ENCODE assay signal across 8 cellular contexts in genomic region chr20:10670521-10671220, GRCh38. TPM values are rescaled to one million over a fixed set of nuclear protein-coding genes. Genes with fewer than 3 reads are reported as not detected.
DNase-seq lines count a peak whose midpoint lies in the region; ATAC-seq and TF ChIP-seq lines count a peak whose summit lies in the region.

No MANE protein-coding gene starts in this region.

- H3K4me1 ChIP-seq in DOHH2 (ENCODE audit: control insufficient read depth, low read length): peaks cover 42% of the 10 kb centered on the region
- peaks cover 12% of the 10 kb centered on the region for H3K4me1 ChIP-seq in MM.1S (ENCODE audit: low read length)
- H3K4me1 ChIP-seq in esophagus (ENCODE audit: control insufficient read depth in 2 of 2, insufficient read depth in 2 of 2, low read length in 1 of 2): peaks cover 0 to 12% of the 10 kb centered on the region in 2 donors

- peak; percentile 34 for ATAC-seq in GM21529 (IDR thresholded peaks at IDR 0.05; ENCODE audit: unreplicated experiment)

- no peak overlapping the region for H3K4me3 Mint-ChIP-seq in T-helper 2 cell treated with Interferon-gamma antibody and Interleukin-4, amounts not matched to agents 5 μg/mL and 100 μg/mL, for 36 hours

- H3K9me3 ChIP-seq in DOHH2 (ENCODE audit: control insufficient read depth, insufficient read depth, low read length) (no peaks in the 10 kb centered on the region), MM.1S (replicated peaks; ENCODE audit: insufficient read depth, low read length) (no peaks in the 10 kb centered on the region), esophagus (ENCODE audit: control insufficient read depth in 2 of 2, insufficient read depth in 1 of 2, low read depth in 1 of 2, low read length in 1 of 2) (no peaks in the 10 kb centered on the region)

- peaks cover 22% of the 10 kb centered on the region for H3K4me1 Mint-ChIP-seq in T-helper 2 cell treated with Interferon-gamma antibody and Interleukin-4, amounts not matched to agents 5 μg/mL and 100 μg/mL, for 36 hours (ENCODE audit: low read depth)

- H3K27ac ChIP-seq in DOHH2 (ENCODE audit: low read depth, low read length) (no peak overlapping the region), MM.1S (ENCODE audit: low read length) (peak overlapping the region; percentile 99), esophagus (ENCODE audit: low read depth in 2 of 2, low read length in 1 of 2) (peak overlapping the region; percentile 87 to 100)

- H3K4me3 ChIP-seq in DOHH2 (ENCODE audit: low read length) (peak overlapping the region; percentile 28), MM.1S (ENCODE audit: low read length) (peak overlapping the region; percentile 57), esophagus (ENCODE audit: low read depth in 1 of 2, low read length in 2 of 2) (peak overlapping the region; percentile 73 to 96)

- no peaks in the 10 kb centered on the region for H3K36me3 Mint-ChIP-seq in T-helper 2 cell treated with Interferon-gamma antibody and Interleukin-4, amounts not matched to agents 5 μg/mL and 100 μg/mL, for 36 hours (ENCODE audit: low read depth)

- TF ChIP-seq CTCF in DOHH2 (IDR thresholded peaks at IDR 0.05; ENCODE audit: low read depth, low read length, poor library complexity, severe bottlenecking): no peak
- no peak for TF ChIP-seq CTCF in MM.1S (IDR thresholded peaks at IDR 0.05; ENCODE audit: low read length)

- H4K20me1 ChIP-seq in DOHH2 (ENCODE audit: control insufficient read depth, insufficient read depth, low read depth, low read length): no peaks in the 10 kb centered on the region; the same call in 1 of the 2 replicates
- no peaks in the 10 kb centered on the region for H4K20me1 ChIP-seq in MM.1S (ENCODE audit: insufficient read depth, low read length)

- WGBS in esophagus, 2 donors: 13 to 22% methylated on average over 17 of the region's 17 CpGs

- peak overlapping the region; percentile 33 for H2AFZ ChIP-seq in MM.1S (ENCODE audit: low read length)

- peak; percentile 84 for DNase-seq in MM.1S
- DNase-seq in retina: peak; percentile 57
- DNase-seq in T-helper 2 cell treated with Interferon-gamma antibody and Interleukin-4, amounts not matched to agents 5 μg/mL and 100 μg/mL, for 36 hours (ENCODE audit: low spot score): no peak
- DNase-seq in AG20443 (ENCODE audit: low spot score): no peak
- DNase-seq in NCI-H524 treated with DMSO at 0.1 percent for 48 hours (lab: John Stamatoyannopoulos, UW): no peak

- no peak overlapping the region for H3K27ac Mint-ChIP-seq in T-helper 2 cell treated with Interferon-gamma antibody and Interleukin-4, amounts not matched to agents 5 μg/mL and 100 μg/mL, for 36 hours

- H3K9me2 ChIP-seq in DOHH2 (replicated peaks; ENCODE audit: control insufficient read depth, low read length) (no peaks in the 10 kb centered on the region), MM.1S (replicated peaks; ENCODE audit: insufficient read depth, low read length) (no peaks in the 10 kb centered on the region)

- H3K27me3 ChIP-seq in DOHH2 (ENCODE audit: control insufficient read depth, low read length) (peaks cover 54% of the 10 kb centered on the region), MM.1S (replicated peaks; ENCODE audit: insufficient read depth, low read length) (no peaks in the 10 kb centered on the region), esophagus (ENCODE audit: control insufficient read depth in 1 of 2, insufficient read depth in 2 of 2, low read length in 2 of 2) (no peaks in the 10 kb centered on the region)

- H3K36me3 ChIP-seq in DOHH2 (ENCODE audit: control insufficient read depth, low read length): no peaks in the 10 kb centered on the region
- no peaks in the 10 kb centered on the region for H3K36me3 ChIP-seq in MM.1S (replicated peaks; ENCODE audit: insufficient read depth, low read length)
- peaks cover 0 to 10% of the 10 kb centered on the region in 2 donors for H3K36me3 ChIP-seq in esophagus (ENCODE audit: control insufficient read depth in 2 of 2, insufficient read depth in 2 of 2, low read length in 1 of 2)

- H3K27me3 Mint-ChIP-seq in T-helper 2 cell treated with Interferon-gamma antibody and Interleukin-4, amounts not matched to agents 5 μg/mL and 100 μg/mL, for 36 hours (ENCODE audit: low read depth): peaks cover 55% of the 10 kb centered on the region

- H3K9me3 Mint-ChIP-seq in T-helper 2 cell treated with Interferon-gamma antibody and Interleukin-4, amounts not matched to agents 5 μg/mL and 100 μg/mL, for 36 hours: no peaks in the 10 kb centered on the region

- H3K4me2 ChIP-seq in DOHH2 (ENCODE audit: low read length): peak overlapping the region; percentile 67
- peak overlapping the region; percentile 90 for H3K4me2 ChIP-seq in MM.1S (ENCODE audit: low read depth, low read length)

- H3K79me2 ChIP-seq in DOHH2 (ENCODE audit: control insufficient read depth, low read length): no peaks in the 10 kb centered on the region
- peaks cover 52% of the 10 kb centered on the region for H3K79me2 ChIP-seq in MM.1S (ENCODE audit: low read length)

- H3K9ac ChIP-seq in MM.1S (ENCODE audit: low read length): peak overlapping the region; percentile 99

- 0 out of 2 replicates have a peak, but pooled peaks cover 3% of the 10 kb centered on the region for H3F3A ChIP-seq in DOHH2 (ENCODE audit: control insufficient read depth, insufficient read depth)
- peaks cover 53% of the 10 kb centered on the region for H3F3A ChIP-seq in MM.1S (ENCODE audit: insufficient read depth, low read length)

RNA-seq across cellular contexts. Expression of gene JAG1, which starts 3.1 kb away (rescaled TPM):
- 10 to 100 TPM; 36.5 to 48.8 TPM for polyA plus RNA-seq in esophagus

Comparison
In these comparisons a context has a peak if more than half of its experiments do, and no peak if none do; other contexts are left out.
1. H3K4me3 ChIP-seq: peak in every context shown above with its lines; median percentile 84 in esophagus; 57 in MM.1S; 28 in DOHH2.
2. DNase-seq: peak in MM.1S (single experiment) and retina (single experiment); none in T-helper 2 cell treated with Interferon-gamma antibody and Interleukin-4, amounts not matched to agents 5 μg/mL and 100 μg/mL, for 36 hours (single experiment), AG20443 (single experiment) and NCI-H524 treated with DMSO at 0.1 percent for 48 hours (single experiment).